23 cellular contexts compared by ENCODE assay signal in genomic region chr3:33602829-33603228, GRCh38.
DNase-seq lines count a peak whose midpoint lies in the region; ATAC-seq, FAIRE-seq and TF ChIP-seq lines count a peak whose summit lies in the region.
"Had no signal": no experiment of that assay in that cellular context is flagged by ENCODE, and none has a peak within 500 bp of the region (broad histone marks: within the 10 kb centered on the region; RNA-seq: fewer than 3 reads in every experiment).

No MANE protein-coding gene starts in this region.

- H3K36me3 ChIP-seq in left ventricle myocardium inferior (peaks cover 80% of the 10 kb centered on the region), right atrium auricular region (peaks cover 53% of the 10 kb centered on the region), kidney (ENCODE audit: control insufficient read depth in 1 of 2, insufficient read depth in 2 of 2, low read length in 2 of 2) (peaks cover 14 to 15% of the 10 kb centered on the region in 2 donors), colonic mucosa (no peaks in the 10 kb centered on the region)

- H3K27ac ChIP-seq in left ventricle myocardium inferior (replicated peaks) (peak overlapping the region; percentile 9), right atrium auricular region (no peak overlapping the region), kidney (ENCODE audit: low read depth in 2 of 2, low read length in 2 of 2) (no peak overlapping the region), colonic mucosa (no peak overlapping the region)
- H3K27ac ChIP-seq: 22Rv1, BLaER1, C4-2B had no signal

- H3K4me3 ChIP-seq in left ventricle myocardium inferior (no peak overlapping the region), right atrium auricular region (no peak overlapping the region), kidney (ENCODE audit: low read length in 2 of 2) (no peak overlapping the region), colonic mucosa (no peak overlapping the region)
- H3K4me3 ChIP-seq: BLaER1, GM12878, HAP-1 had no signal

- TF ChIP-seq CTCF in left ventricle myocardium inferior (IDR thresholded peaks at IDR 0.05; ENCODE audit: borderline replicate concordance) (no peak), right atrium auricular region (IDR thresholded peaks at IDR 0.05) (no peak), kidney (IDR thresholded peaks at IDR 0.05; ENCODE audit: borderline replicate concordance, extremely low read depth, insufficient read depth) (no peak), colonic mucosa (IDR thresholded peaks at IDR 0.05) (no peak)

- no peaks in the 10 kb centered on the region for H3K9me3 ChIP-seq in left ventricle myocardium inferior (replicated peaks)
- H3K9me3 ChIP-seq in right atrium auricular region = no peaks in the 10 kb centered on the region
- no peaks in the 10 kb centered on the region for H3K9me3 ChIP-seq in kidney (ENCODE audit: control insufficient read depth in 1 of 2, low read length in 2 of 2)
- no peaks in the 10 kb centered on the region for H3K9me3 ChIP-seq in colonic mucosa
- H3K9me3 ChIP-seq: BLaER1, Caco-2, HAP-1 had no signal

- peak; percentile 70 for ATAC-seq in Right ventricle myocardium inferior
- ATAC-seq: CD8-positive, alpha-beta T cell; GM12878 had no signal

- no peaks in the 10 kb centered on the region for H3K27me3 ChIP-seq in left ventricle myocardium inferior (ENCODE audit: low read depth)
- H3K27me3 ChIP-seq in right atrium auricular region = no peaks in the 10 kb centered on the region
- no peaks in the 10 kb centered on the region for H3K27me3 ChIP-seq in colonic mucosa
- H3K27me3 ChIP-seq: BLaER1 had no signal

- H3K4me1 ChIP-seq in left ventricle myocardium inferior (peaks cover 8% of the 10 kb centered on the region), right atrium auricular region (no peaks in the 10 kb centered on the region), kidney (ENCODE audit: control insufficient read depth in 1 of 2, insufficient read depth in 1 of 2, low read depth in 1 of 2, low read length in 2 of 2) (no peaks in the 10 kb centered on the region), colonic mucosa (no peaks in the 10 kb centered on the region)
- H3K4me1 ChIP-seq: BLaER1, Caco-2, HAP-1 had no signal

- H3K9ac ChIP-seq in kidney (ENCODE audit: low read length in 2 of 2) = no peak overlapping the region
- no peak overlapping the region for H3K9ac ChIP-seq in colonic mucosa (ENCODE audit: low read depth in 2 of 2, low read length in 2 of 2)
- H3K9ac ChIP-seq: BLaER1 had no signal

- peak; percentile 66 for DNase-seq in Right ventricle myocardium inferior (ENCODE audit: missing footprints)
- DNase-seq in cardiac septum (ENCODE audit: low spot score) = no peak
- peak; percentile 25 for DNase-seq in left ventricle myocardium inferior
- DNase-seq in right atrium auricular region (ENCODE audit: low spot score) = no peak
- DNase-seq in kidney = peak; percentile 31
- no peak for DNase-seq in colonic mucosa
- no peak for DNase-seq in NCI-H146 (lab: John Stamatoyannopoulos, UW)
- DNase-seq: Caco-2; CD4-positive, CD25-positive, alpha-beta regulatory T cell; CD8-positive, alpha-beta T cell; DMS153; DND-41; GDM1; GOT3; HFFc6 had no signal

- no peak for FAIRE-seq in kidney (lab: Jason Lieb, UNC)
- FAIRE-seq: A204.1, GM12878, GM19239, H54 had no signal

- intact Hi-C loops in Right ventricle myocardium inferior (cut with DNase I) (no loop called here), cardiac septum (cut with DNase I) (no loop called here), left ventricle myocardium inferior (cut with micrococcal nuclease) (no loop called here), kidney (cut with DNase I) (no loop called here), colonic mucosa (cut with DNase I) (no loop called here)

Comparison
In these comparisons a context has a peak if more than half of its experiments do, and no peak if none do; other contexts are left out.
1. DNase-seq: peak in Right ventricle myocardium inferior (single experiment), left ventricle myocardium inferior (single experiment) and kidney (single experiment); none in cardiac septum (single experiment), right atrium auricular region (single experiment), colonic mucosa (single experiment) and NCI-H146 (single experiment).